ENCODE assay signal across 10 cellular contexts in genomic region chr2:131529864-131530445, GRCh38. TPM values are rescaled to one million over a fixed set of nuclear protein-coding genes. Genes with fewer than 3 reads are reported as not detected.
DNase-seq lines count a peak whose midpoint lies in the region; ATAC-seq, FAIRE-seq and TF ChIP-seq lines count a peak whose summit lies in the region.
"Not testable (repeated sequence)": the region's sequence is repeated elsewhere in the genome, so short reads cannot be mapped to it uniquely, and the experiment has no call there.
"Had no signal": no experiment of that assay in that cellular context is flagged by ENCODE, and none has a peak within 500 bp of the region (broad histone marks: within the 10 kb centered on the region; RNA-seq: fewer than 3 reads in every experiment).

No MANE protein-coding gene starts in this region.

- H3K4me1 ChIP-seq in GM12878 (ENCODE audit: control insufficient read depth, insufficient read depth, low read length); right atrium auricular region; neuronal stem cell (ENCODE audit: control insufficient read depth in 2 of 2, insufficient read depth in 1 of 2, low read depth in 1 of 2, low read length in 2 of 2): not testable (repeated sequence)

- in situ Hi-C loops in GM12878 (cut with MboI) = loop anchor here (5.0 kb wide), 1 partner anchor 1393 kb away; no protein-coding TSS in a partner anchor

- POLR2A ChIA-PET in GM12878 (lab: Charles Lee) = not testable (repeated sequence)

- not testable (repeated sequence) for H3K27ac Mint-ChIP-seq in T-helper 2 cell treated with Interferon-gamma antibody and Interleukin-4, amounts not matched to agents 5 μg/mL and 100 μg/mL, for 36 hours; type B pancreatic cell

- H2BK120ac ChIP-seq in neuronal stem cell (ENCODE audit: low read depth, low read length) = not testable (repeated sequence)

- H3K4me1 Mint-ChIP-seq in T-helper 2 cell treated with Interferon-gamma antibody and Interleukin-4, amounts not matched to agents 5 μg/mL and 100 μg/mL, for 36 hours (ENCODE audit: low read depth) = peaks cover 16% of the 10 kb centered on the region
- H3K4me1 Mint-ChIP-seq in type B pancreatic cell (ENCODE audit: unreplicated experiment) = not testable (repeated sequence)

- not testable (repeated sequence) for H4K91ac ChIP-seq in neuronal stem cell (ENCODE audit: low read depth, low read length, poor library complexity)

- H3K9me3 Mint-ChIP-seq in T-helper 2 cell treated with Interferon-gamma antibody and Interleukin-4, amounts not matched to agents 5 μg/mL and 100 μg/mL, for 36 hours; type B pancreatic cell: not testable (repeated sequence)

- peak overlapping the region; percentile 75 for H3K27ac ChIP-seq in GM12878 (ENCODE audit: control insufficient read depth, insufficient read depth)
- H3K27ac ChIP-seq in right atrium auricular region; neuronal stem cell (replicated peaks; ENCODE audit: low read length): not testable (repeated sequence)

- H3K36me3 Mint-ChIP-seq in T-helper 2 cell treated with Interferon-gamma antibody and Interleukin-4, amounts not matched to agents 5 μg/mL and 100 μg/mL, for 36 hours (ENCODE audit: low read depth); type B pancreatic cell: not testable (repeated sequence)

- not testable (repeated sequence) for H2BK5ac ChIP-seq in neuronal stem cell (ENCODE audit: low read length)

- not testable (repeated sequence) for H3K14ac ChIP-seq in neuronal stem cell (ENCODE audit: low read length)

- not testable (repeated sequence) for H3K27me3 ChIP-seq in GM12878 (replicated peaks in 1 of 2; ENCODE audit: control insufficient read depth in 2 of 2, insufficient read depth in 2 of 2, low read length in 1 of 2); right atrium auricular region; neuronal stem cell (ENCODE audit: control insufficient read depth in 3 of 3, insufficient read depth in 3 of 3, low read depth in 1 of 3, low read length in 3 of 3)

- intact Hi-C loops in GM12878 (cut with micrococcal nuclease; ENCODE audit: unreplicated experiment) = loop anchor here (5.0 kb wide), 1 partner anchor 118 kb away; no protein-coding TSS in a partner anchor

- 68% methylated on average over 5 of the region's 5 CpGs for WGBS in GM12878 (ENCODE audit: insufficient coverage, insufficient replicate concordance, low lambda C conversion rate, missing lambda C conversion rate)
- no CpG with 5 or more reads among the region's 5 CpGs for WGBS in neuronal stem cell (ENCODE audit: extremely low coverage in 2 of 2, insufficient read length in 2 of 2, insufficient replicate concordance in 1 of 2), 2 donors

- not testable (repeated sequence) for H3K23ac ChIP-seq in neuronal stem cell (ENCODE audit: low read depth, low read length, poor library complexity)

- SMC1A ChIA-PET in GM12878 (lab: Charles Lee; ENCODE audit: uncharacterized antibody, unreplicated experiment) = interaction anchor here (1.0 to 1.6 kb wide), 2 partner anchors 8 to 436 kb away, joined by 3 to 4 read pairs; partner anchors contain the start of gene FAM168B

- not testable (repeated sequence) for H4K8ac ChIP-seq in neuronal stem cell (ENCODE audit: low read depth, low read length)

- not testable (repeated sequence) for H3K9ac ChIP-seq in GM12878 (ENCODE audit: control insufficient read depth, insufficient read depth, low read length)
- peak overlapping the region; percentile 30 for H3K9ac ChIP-seq in neuronal stem cell (ENCODE audit: low read depth, low read length, poor library complexity)

- not testable (repeated sequence) for TF ChIP-seq CTCF in GM12878 (IDR thresholded peaks at IDR 0.05 in 2 of 3, conservative IDR thresholded peaks at IDR 0.05 in 1 of 3; ENCODE audit: control insufficient read depth in 2 of 3, extremely low read depth in 1 of 3, insufficient read depth in 1 of 3, low read depth in 3 of 3, low read length in 3 of 3); right atrium auricular region (IDR thresholded peaks at IDR 0.05); type B pancreatic cell (conservative IDR thresholded peaks at IDR 0.05)

- not testable (repeated sequence) for H3K36me3 ChIP-seq in GM12878 (ENCODE audit: control insufficient read depth in 2 of 2, insufficient read depth in 2 of 2, low read length in 1 of 2); right atrium auricular region; neuronal stem cell (replicated peaks in 1 of 2; ENCODE audit: control insufficient read depth in 2 of 2, insufficient read depth in 2 of 2, low read length in 2 of 2)

- TSS peak; percentile 77 for BruUV-seq in GM12878 (replicated peaks; lab: Mats Ljungman, UMichigan)

- CTCF ChIA-PET in GM12878 (lab: Yijun Ruan, JAX) = interaction anchor here (4.1 kb wide), 1 partner anchor 37 kb away, joined by 25 read pairs; the partner anchor contains the start of gene MZT2A

- not testable (repeated sequence) for H2BK12ac ChIP-seq in neuronal stem cell (ENCODE audit: low read length)

- TF ChIP-seq POLR2A in GM12891 (IDR thresholded peaks at IDR 0.05; ENCODE audit: low read depth, low read length); GM12878 (IDR thresholded peaks at IDR 0.05; ENCODE audit: low read depth, low read length): not testable (repeated sequence)

- H3K18ac ChIP-seq in neuronal stem cell (ENCODE audit: low read length) = not testable (repeated sequence)

- RAD21 ChIA-PET in GM12878 (lab: Charles Lee; ENCODE audit: unreplicated experiment) = interaction anchor here (1.5 kb wide), 1 partner anchor 138 kb away, joined by 3 read pairs; no protein-coding TSS in a partner anchor

- H3K4ac ChIP-seq in neuronal stem cell (ENCODE audit: low read length) = not testable (repeated sequence)

- not testable (repeated sequence) for DNase-seq in GM12891 (ENCODE audit: insufficient read length, low spot score); T-helper 2 cell treated with Interferon-gamma antibody and Interleukin-4, amounts not matched to agents 5 μg/mL and 100 μg/mL, for 36 hours (ENCODE audit: low spot score); GM12878 (ENCODE audit: low read depth, low spot score); neuronal stem cell (ENCODE audit: low spot score)
- DNase-seq in right atrium auricular region (ENCODE audit: low spot score) (peak; percentile 53), type B pancreatic cell (ENCODE audit: extremely low spot score, unreplicated experiment) (peak; percentile 56)

- H3K79me2 ChIP-seq in GM12878 (ENCODE audit: control insufficient read depth, insufficient read depth, low read length) = not testable (repeated sequence)

- H3K79me1 ChIP-seq in neuronal stem cell (ENCODE audit: low read depth, low read length) = not testable (repeated sequence)

- H2AFZ ChIP-seq in GM12878 (ENCODE audit: control insufficient read depth, low read depth, low read length); neuronal stem cell (ENCODE audit: low read length): not testable (repeated sequence)

- peak overlapping the region; percentile 69 for H3K4me3 Mint-ChIP-seq in T-helper 2 cell treated with Interferon-gamma antibody and Interleukin-4, amounts not matched to agents 5 μg/mL and 100 μg/mL, for 36 hours
- peak overlapping the region; percentile 77 for H3K4me3 Mint-ChIP-seq in type B pancreatic cell

- FAIRE-seq in GM12891 (lab: Jason Lieb, UNC) = peak; percentile 40
- not testable (repeated sequence) for FAIRE-seq in GM12878 (lab: Jason Lieb, UNC)

- peak; percentile 3 for ATAC-seq in HG02840 (IDR thresholded peaks at IDR 0.05; ENCODE audit: low FRiP score, unreplicated experiment)
- not testable (repeated sequence) for ATAC-seq in GM12878

- H3K4me3 ChIP-seq in GM12878 = peak overlapping the region; percentile 55; the same call in 1 of the 2 replicates
- H3K4me3 ChIP-seq in right atrium auricular region; neuronal stem cell (ENCODE audit: low read length in 2 of 2): not testable (repeated sequence)

- H3K27me3 Mint-ChIP-seq in T-helper 2 cell treated with Interferon-gamma antibody and Interleukin-4, amounts not matched to agents 5 μg/mL and 100 μg/mL, for 36 hours (ENCODE audit: low read depth); type B pancreatic cell: not testable (repeated sequence)

- not testable (repeated sequence) for H3K9me3 ChIP-seq in GM12878 (replicated peaks; ENCODE audit: control insufficient read depth, insufficient read depth, low read length); right atrium auricular region; neuronal stem cell (replicated peaks in 1 of 2; ENCODE audit: control insufficient read depth in 2 of 2, insufficient read depth in 1 of 2, low read depth in 1 of 2, low read length in 2 of 2)

- TF ChIP-seq EP300 in GM12878 (IDR thresholded peaks at IDR 0.05; ENCODE audit: borderline replicate concordance in 1 of 2, control insufficient read depth in 1 of 2, low read depth in 2 of 2, low read length in 2 of 2) = not testable (repeated sequence)

- H2BK15ac ChIP-seq in neuronal stem cell (ENCODE audit: low read length) = not testable (repeated sequence)

- not testable (repeated sequence) for H4K20me1 ChIP-seq in GM12878 (ENCODE audit: control insufficient read depth, insufficient read depth)

- H3K4me2 ChIP-seq in GM12878 (ENCODE audit: control insufficient read depth, insufficient read depth); neuronal stem cell (ENCODE audit: insufficient read depth, low read length, poor library complexity, severe bottlenecking): not testable (repeated sequence)

- not testable (repeated sequence) for H2AK5ac ChIP-seq in neuronal stem cell (ENCODE audit: low read depth, low read length)

- TF ChIP-seq RAD21 in GM12878 (IDR thresholded peaks at IDR 0.05; ENCODE audit: insufficient read depth, low read depth, low read length) = not testable (repeated sequence)

RNA-seq across cellular contexts. Expression of gene CCDC74A, which starts 2.3 kb away (rescaled TPM):
- polyA plus RNA-seq in GM12891 (2012; ENCODE audit: low read depth, missing spikeins) = 12.6 TPM
- total RNA-seq in GM12878 (2013; cell fraction: nucleolus; rRNA removed) = 67.5 and 85.0 TPM in 2 replicates
- total RNA-seq in GM12878 (2014; rRNA removed) (98.8 and 101 TPM in 2 replicates), GM12878 (2014; rRNA removed; fragmentation: Illumina TruSeq; extraction: Trizol) (55.5 and 57.8 TPM in 2 replicates), GM12878 (2021) (68.0 and 71.9 TPM in 2 replicates), right atrium auricular region (1 to 10 TPM; 2.8 to 3.9 TPM), type B pancreatic cell (ENCODE audit: low replicate concordance) (19.9 and 26.0 TPM in 2 replicates)
- polyA plus RNA-seq in GM12878 (2011; ENCODE audit: low read depth) = 18.5 TPM
- polyA plus RNA-seq in GM12878 (2011; rRNA removed) (42.1 and 61.8 TPM in 2 replicates), GM12878 (2014; fragmentation: Illumina TruSeq; extraction: Trizol) (19.1 and 55.9 TPM in 2 replicates), GM12878 (2014; fragmentation: Nextera tagmentation; extraction: Ambion mirVana) (10 to 100 TPM; 14.3 to 21.5 TPM), GM12878 (2014; rRNA removed) (133 and 141 TPM in 2 replicates), GM12878 (2016; fragmentation: Nextera tagmentation; extraction: Ambion mirVana) (10 to 100 TPM; 66.6 to 73.9 TPM)
- polyA plus RNA-seq in GM12878 (2011; cell fraction: cytosol; rRNA removed) = 57.4 and 91.9 TPM in 2 replicates
- 340 and 345 TPM in 2 replicates for polyA plus RNA-seq in GM12878 (2011; cell fraction: nucleus; rRNA removed)
- 40.4 and 54.9 TPM in 2 replicates for polyA plus RNA-seq in GM12878 (2012)
- polyA minus RNA-seq in GM12878 (2011; rRNA and poly(A)+ RNA removed) = 16.2 and 30.6 TPM in 2 replicates
- polyA minus RNA-seq in GM12878 (2011; cell fraction: cytosol; rRNA and poly(A)+ RNA removed) = 16.0 and 18.8 TPM in 2 replicates
- 42.8 and 54.7 TPM in 2 replicates for polyA minus RNA-seq in GM12878 (2011; cell fraction: nucleus; rRNA and poly(A)+ RNA removed)
- polyA plus RNA-seq in neuronal stem cell (2013, experiment 1 of 2) = 62.0 TPM
- polyA plus RNA-seq in neuronal stem cell (2013, experiment 2 of 2) = 59.8 TPM

RNA-seq across cellular contexts. Expression of gene MZT2A, which starts 37.8 kb away (rescaled TPM):
- polyA plus RNA-seq in GM12891 (2012; ENCODE audit: low read depth, missing spikeins) = 207 TPM
- 59.4 and 61.8 TPM in 2 replicates for total RNA-seq in GM12878 (2013; cell fraction: nucleolus; rRNA removed)
- total RNA-seq in GM12878 (2014; rRNA removed) (294 and 325 TPM in 2 replicates), GM12878 (2014; rRNA removed; fragmentation: Illumina TruSeq; extraction: Trizol) (41.5 and 56.6 TPM in 2 replicates), GM12878 (2021) (263 and 267 TPM in 2 replicates), right atrium auricular region (10 to 100 TPM; 74.9 to 84.4 TPM), type B pancreatic cell (ENCODE audit: low replicate concordance) (94.9 and 117 TPM in 2 replicates)
- 118 TPM for polyA plus RNA-seq in GM12878 (2011; ENCODE audit: low read depth)
- polyA plus RNA-seq in GM12878 (2011; rRNA removed) (66.4 and 116 TPM in 2 replicates), GM12878 (2014; fragmentation: Illumina TruSeq; extraction: Trizol) (4.8 and 15.6 TPM in 2 replicates), GM12878 (2014; fragmentation: Nextera tagmentation; extraction: Ambion mirVana) (10 to 100 TPM in 1 of 2 experiments, 1 to 10 TPM in 1; 6.3 to 23.7 TPM), GM12878 (2014; rRNA removed) (281 and 354 TPM in 2 replicates), GM12878 (2016; fragmentation: Nextera tagmentation; extraction: Ambion mirVana) (100 to 1,000 TPM; 186 to 231 TPM)
- 111 and 247 TPM in 2 replicates for polyA plus RNA-seq in GM12878 (2011; cell fraction: cytosol; rRNA removed)
- 81.1 and 84.7 TPM in 2 replicates for polyA plus RNA-seq in GM12878 (2011; cell fraction: nucleus; rRNA removed)
- polyA plus RNA-seq in GM12878 (2012) = 230 and 269 TPM in 2 replicates
- 14.8 and 40.5 TPM in 2 replicates for polyA minus RNA-seq in GM12878 (2011; rRNA and poly(A)+ RNA removed)
- 21.4 and 22.8 TPM in 2 replicates for polyA minus RNA-seq in GM12878 (2011; cell fraction: cytosol; rRNA and poly(A)+ RNA removed)
- polyA minus RNA-seq in GM12878 (2011; cell fraction: nucleus; rRNA and poly(A)+ RNA removed) = 21.6 and 39.8 TPM in 2 replicates
- polyA plus RNA-seq in neuronal stem cell (2013, experiment 1 of 2) = 246 TPM
- 243 TPM for polyA plus RNA-seq in neuronal stem cell (2013, experiment 2 of 2)

RNA-seq across cellular contexts. Expression of gene TUBA3D, which starts 54.0 kb away (rescaled TPM):
- polyA plus RNA-seq in GM12891 (2012; ENCODE audit: low read depth, missing spikeins) = 0.05 TPM
- total RNA-seq in GM12878 (2013; cell fraction: nucleolus; rRNA removed) = not detected in 2 replicates
- total RNA-seq in GM12878 (2014; rRNA removed) (not detected in 2 replicates), GM12878 (2014; rRNA removed; fragmentation: Illumina TruSeq; extraction: Trizol) (not detected in 2 replicates), GM12878 (2021) (not detected in 2 replicates), right atrium auricular region (10 to 100 TPM; 13.0 to 34.2 TPM), type B pancreatic cell (ENCODE audit: low replicate concordance) (not detected in 2 replicates)
- polyA plus RNA-seq in GM12878 (2011; ENCODE audit: low read depth) = not detected
- polyA plus RNA-seq in GM12878 (2011; rRNA removed) (not detected in 2 replicates), GM12878 (2014; fragmentation: Illumina TruSeq; extraction: Trizol) (not detected in 2 replicates), GM12878 (2014; fragmentation: Nextera tagmentation; extraction: Ambion mirVana) (under 1 TPM; 0.04 to 0.08 TPM), GM12878 (2014; rRNA removed) (not detected in 2 replicates), GM12878 (2016; fragmentation: Nextera tagmentation; extraction: Ambion mirVana) (under 1 TPM; 0.33 to 0.37 TPM)
- not detected in 2 replicates for polyA plus RNA-seq in GM12878 (2011; cell fraction: cytosol; rRNA removed)
- not detected in 2 replicates for polyA plus RNA-seq in GM12878 (2011; cell fraction: nucleus; rRNA removed)
- polyA plus RNA-seq in GM12878 (2012) = 0.24 and 0.26 TPM in 2 replicates
- not detected in 2 replicates for polyA minus RNA-seq in GM12878 (2011; rRNA and poly(A)+ RNA removed)
- not detected in 2 replicates for polyA minus RNA-seq in GM12878 (2011; cell fraction: cytosol; rRNA and poly(A)+ RNA removed)
- polyA minus RNA-seq in GM12878 (2011; cell fraction: nucleus; rRNA and poly(A)+ RNA removed) = not detected in 2 replicates
- polyA plus RNA-seq in neuronal stem cell (2013, experiment 1 of 2) = 0.15 TPM
- 0.11 TPM for polyA plus RNA-seq in neuronal stem cell (2013, experiment 2 of 2)
- total RNA-seq: M059J had no signal
- polyA plus RNA-seq: AG04450, BJ had no signal

Comparison
In these comparisons a context has a peak if more than half of its experiments do, and no peak if none do; other contexts are left out.
1. RNA of gene TUBA3D, which starts 54.0 kb away (total RNA-seq): 13.0 to 34.2 TPM in right atrium auricular region; not detected in type B pancreatic cell and not detected in GM12878; every median in the first group is over 10 times any median in the second.